11 cellular contexts compared by ENCODE assay signal in the genomic region with DNA sequence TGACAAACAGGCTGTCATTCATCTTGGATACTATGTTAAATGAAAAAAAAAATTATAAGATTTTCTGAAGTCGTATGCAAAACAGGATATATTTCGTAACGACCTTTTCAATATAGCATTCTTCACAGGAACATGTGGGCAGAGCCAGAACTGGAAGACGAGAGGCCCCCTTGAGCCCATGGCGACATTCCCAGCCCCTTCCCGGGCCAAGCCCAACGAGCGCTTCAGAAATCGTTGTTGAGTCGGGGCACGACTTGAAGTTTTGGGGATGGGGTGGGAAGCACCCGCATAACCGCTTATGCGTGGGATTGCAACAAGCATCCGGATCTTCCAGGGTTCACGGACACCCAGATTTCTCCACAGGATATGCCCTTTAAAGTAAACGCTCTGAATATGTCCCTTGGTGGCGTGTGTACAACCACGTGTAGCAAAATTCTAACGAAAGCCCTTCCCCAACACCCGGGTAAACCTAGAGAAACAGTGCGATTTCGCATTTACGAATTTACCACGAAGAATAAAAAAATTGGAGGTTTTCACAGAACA. TPM values are rescaled to one million over a fixed set of nuclear protein-coding genes. Genes with fewer than 3 reads are reported as not detected.
DNase-seq lines count a peak whose midpoint lies in the region; ATAC-seq and TF ChIP-seq lines count a peak whose summit lies in the region.
"Had no signal": no experiment of that assay in that cellular context is flagged by ENCODE, and none has a peak within 500 bp of the region (broad histone marks: within the 10 kb centered on the region; RNA-seq: fewer than 3 reads in every experiment).

No MANE protein-coding gene starts in this region.

- H3K9me3 ChIP-seq in SJSA1 (replicated peaks) (no peaks in the 10 kb centered on the region), tibial nerve (peaks cover 0 to 15% (median 0%) of the 10 kb centered on the region in 4 donors)

- H3K4me1 ChIP-seq in GM23338 (ENCODE audit: insufficient read depth): 0 out of 2 replicates have a peak, but pooled peaks cover 4% of the 10 kb centered on the region
- no peaks in the 10 kb centered on the region for H3K4me1 ChIP-seq in SJSA1 (replicated peaks)
- H3K4me1 ChIP-seq in tibial nerve: peaks cover 0 to 13% (median 6%) of the 10 kb centered on the region in 4 donors

- no peak overlapping the region for H3K27ac Mint-ChIP-seq in GM23338
- H3K27ac Mint-ChIP-seq in glutamatergic neuron (ENCODE audit: unreplicated experiment): peak overlapping the region; percentile 31

- TF ChIP-seq EP300 in tibial nerve (IDR thresholded peaks at IDR 0.05): no peak

- H3F3A ChIP-seq in GM23338 (replicated peaks; ENCODE audit: low read depth): no peaks in the 10 kb centered on the region

- H3K9me2 ChIP-seq in GM23338 (ENCODE audit: insufficient read depth): no peaks in the 10 kb centered on the region

- peak overlapping the region; percentile 88 for H3K4me2 ChIP-seq in GM23338

- H3K4me1 Mint-ChIP-seq in GM23338: peaks cover 3% of the 10 kb centered on the region; the same call in 1 of the 3 replicates
- no peaks in the 10 kb centered on the region for H3K4me1 Mint-ChIP-seq in glutamatergic neuron (ENCODE audit: low read depth, unreplicated experiment)

- no peak overlapping the region for H3K27ac ChIP-seq in GM23338 (ENCODE audit: low read depth)
- H3K27ac ChIP-seq in SJSA1: no peak overlapping the region
- H3K27ac ChIP-seq in tibial nerve: no peak overlapping the region

- ATAC-seq in GM23338 (peak; percentile 61), sciatic nerve (peak; percentile 60), GM19023 (IDR thresholded peaks at IDR 0.05; ENCODE audit: unreplicated experiment) (no peak)

- TF ChIP-seq CTCF in GM23338 (conservative IDR thresholded peaks at IDR 0.05; ENCODE audit: low read depth in 2 of 2): no peak
- no peak for TF ChIP-seq CTCF in glutamatergic neuron (IDR thresholded peaks at IDR 0.05; ENCODE audit: partially characterized antibody, unreplicated experiment)
- TF ChIP-seq CTCF in tibial nerve (IDR thresholded peaks at IDR 0.05): no peak

- no peaks in the 10 kb centered on the region for H3K36me3 ChIP-seq in GM23338 (ENCODE audit: insufficient read depth)
- H3K36me3 ChIP-seq in SJSA1: no peaks in the 10 kb centered on the region
- no peaks in the 10 kb centered on the region for H3K36me3 ChIP-seq in tibial nerve

- no peak for TF ChIP-seq POLR2A in tibial nerve (IDR thresholded peaks at IDR 0.05)

- 6 to 8% methylated on average over 25 of the region's 25 CpGs for WGBS in tibial nerve, 2 donors

- intact Hi-C loops in sciatic nerve (cut with DNase I): no loop called here

- H3K79me2 ChIP-seq in GM23338 (replicated peaks; ENCODE audit: insufficient read depth): no peaks in the 10 kb centered on the region

- H4K20me1 ChIP-seq in GM23338 (replicated peaks; ENCODE audit: insufficient read depth): no peaks in the 10 kb centered on the region

- H3K4me3 ChIP-seq in GM23338 (peak overlapping the region; percentile 71), SJSA1 (peak overlapping the region; percentile 32), tibial nerve (peak overlapping the region in 2 of 4 donors; percentile 18 to 45)

- H3K9me3 Mint-ChIP-seq in GM23338: peaks cover 8% of the 10 kb centered on the region; the same call in 1 of the 3 replicates
- no peaks in the 10 kb centered on the region for H3K9me3 Mint-ChIP-seq in glutamatergic neuron (ENCODE audit: unreplicated experiment)

- H3K27me3 Mint-ChIP-seq in GM23338 (ENCODE audit: insufficient read depth, low read depth, poor library complexity) (peaks cover 9% of the 10 kb centered on the region), glutamatergic neuron (ENCODE audit: unreplicated experiment) (no peaks in the 10 kb centered on the region)

- peak overlapping the region; percentile 98 for H2AFZ ChIP-seq in GM23338

- peaks cover 8% of the 10 kb centered on the region; the same call in 2 of the 3 replicates for H3K36me3 Mint-ChIP-seq in GM23338 (ENCODE audit: low read depth)
- no peaks in the 10 kb centered on the region for H3K36me3 Mint-ChIP-seq in glutamatergic neuron (ENCODE audit: unreplicated experiment)

- H3K27me3 ChIP-seq in GM23338 (ENCODE audit: insufficient read depth): peaks cover 53% of the 10 kb centered on the region
- H3K27me3 ChIP-seq in SJSA1 (replicated peaks): peaks cover 39% of the 10 kb centered on the region
- peaks cover 0 to 63% of the 10 kb centered on the region in 2 donors for H3K27me3 ChIP-seq in tibial nerve

- DNase-seq in GM23338 (ENCODE audit: low spot score) (peak; percentile 34), SJSA1 (ENCODE audit: low read depth in 1 of 2, low spot score in 2 of 2) (peak in 1 of 2 experiments; percentile 3), glutamatergic neuron (peak; percentile 29), sciatic nerve (ENCODE audit: low spot score) (no peak), anterior cingulate cortex (lab: John Stamatoyannopoulos, UW) (no peak), tibial nerve (ENCODE audit: low spot score in 2 of 2) (no peak), NCI-H226 (no peak)
- DNase-seq: activated CD4-positive, alpha-beta T cell treated with anti-CD3 and anti-CD28 coated beads, Interleukin-2, amount 50 U/mL, for 48 hours; DND-41; posterior cingulate gyrus had no signal

- H3K4me3 Mint-ChIP-seq in GM23338: peak overlapping the region; percentile 83
- H3K4me3 Mint-ChIP-seq in glutamatergic neuron (ENCODE audit: unreplicated experiment): peak overlapping the region; percentile 83

TF ChIP-seq in GM23338, 12 proteins besides CTCF, POLR2A, EP300 and RAD21 (continues in another document):
- TF ChIP-seq CREB1 (CRISPR knock-in tag; IDR thresholded peaks at IDR 0.05; ENCODE audit: low read depth) (no peak), ZNF331 (CRISPR knock-in tag; IDR thresholded peaks at IDR 0.05; ENCODE audit: low read depth) (no peak), POLR2AphosphoS5 (IDR thresholded peaks at IDR 0.05; ENCODE audit: low read depth) (no peak), STAT1 (IDR thresholded peaks at IDR 0.05; ENCODE audit: unreplicated experiment) (no peak), NANOG (IDR thresholded peaks at IDR 0.05; ENCODE audit: borderline replicate concordance) (no peak), ZNF114 (CRISPR knock-in tag; IDR thresholded peaks at IDR 0.05) (no peak), EZH2 (IDR thresholded peaks at IDR 0.05; ENCODE audit: low read depth, unreplicated experiment) (no peak), EZH2phosphoT487 (IDR thresholded peaks at IDR 0.05; ENCODE audit: unreplicated experiment) (no peak), JUNB (IDR thresholded peaks at IDR 0.05; ENCODE audit: unreplicated experiment) (no peak)
- TF ChIP-seq, protein P1, sequence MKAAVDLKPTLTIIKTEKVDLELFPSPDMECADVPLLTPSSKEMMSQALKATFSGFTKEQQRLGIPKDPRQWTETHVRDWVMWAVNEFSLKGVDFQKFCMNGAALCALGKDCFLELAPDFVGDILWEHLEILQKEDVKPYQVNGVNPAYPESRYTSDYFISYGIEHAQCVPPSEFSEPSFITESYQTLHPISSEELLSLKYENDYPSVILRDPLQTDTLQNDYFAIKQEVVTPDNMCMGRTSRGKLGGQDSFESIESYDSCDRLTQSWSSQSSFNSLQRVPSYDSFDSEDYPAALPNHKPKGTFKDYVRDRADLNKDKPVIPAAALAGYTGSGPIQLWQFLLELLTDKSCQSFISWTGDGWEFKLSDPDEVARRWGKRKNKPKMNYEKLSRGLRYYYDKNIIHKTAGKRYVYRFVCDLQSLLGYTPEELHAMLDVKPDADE (IDR thresholded peaks at IDR 0.05): no peak

RNA-seq across cellular contexts. Expression of gene C14orf39, which starts 0.7 kb away (rescaled TPM):
- 0.28 and 0.78 TPM in 2 replicates for total RNA-seq in GM23338 (2014; rRNA removed; shearing (Covaris generic))
- polyA plus RNA-seq in GM23338 (2016; fragmentation: Nextera tagmentation; extraction: Ambion mirVana): 3.4 and 5.7 TPM in 2 replicates
- total RNA-seq in SJSA1 (2014; rRNA removed; shearing (Covaris generic)): 0.05 TPM in 1 of 2 replicates, not detected in the other
- total RNA-seq in glutamatergic neuron (ENCODE audit: unreplicated experiment) (1.4 TPM), sciatic nerve (4.4 TPM), tibial nerve (1 to 10 TPM in 1 of 4 donors, under 1 TPM in 2, not detected in 1; 0.30 to 2.0 (median 0.39) TPM)

RNA-seq across cellular contexts. Expression of gene SIX6, which starts 23.8 kb away (rescaled TPM):
- not detected in 2 replicates for total RNA-seq in GM23338 (2014; rRNA removed; shearing (Covaris generic))
- polyA plus RNA-seq in GM23338 (2016; fragmentation: Nextera tagmentation; extraction: Ambion mirVana): 0.11 TPM in 1 of 2 replicates, not detected in the other
- total RNA-seq in SJSA1 (2014; rRNA removed; shearing (Covaris generic)): not detected in 2 replicates
- total RNA-seq in glutamatergic neuron (ENCODE audit: unreplicated experiment): not detected
- total RNA-seq in sciatic nerve: not detected
- not detected for total RNA-seq in tibial nerve

Comparison
In these comparisons a context has a peak if more than half of its experiments do, and no peak if none do; other contexts are left out.
1. DNase-seq: peak in GM23338 (single experiment) and glutamatergic neuron (single experiment); none in sciatic nerve (single experiment), anterior cingulate cortex (0 of 58), tibial nerve (0 of 2) and NCI-H226 (single experiment).